8 cellular contexts compared by ENCODE assay signal in the genomic region with DNA sequence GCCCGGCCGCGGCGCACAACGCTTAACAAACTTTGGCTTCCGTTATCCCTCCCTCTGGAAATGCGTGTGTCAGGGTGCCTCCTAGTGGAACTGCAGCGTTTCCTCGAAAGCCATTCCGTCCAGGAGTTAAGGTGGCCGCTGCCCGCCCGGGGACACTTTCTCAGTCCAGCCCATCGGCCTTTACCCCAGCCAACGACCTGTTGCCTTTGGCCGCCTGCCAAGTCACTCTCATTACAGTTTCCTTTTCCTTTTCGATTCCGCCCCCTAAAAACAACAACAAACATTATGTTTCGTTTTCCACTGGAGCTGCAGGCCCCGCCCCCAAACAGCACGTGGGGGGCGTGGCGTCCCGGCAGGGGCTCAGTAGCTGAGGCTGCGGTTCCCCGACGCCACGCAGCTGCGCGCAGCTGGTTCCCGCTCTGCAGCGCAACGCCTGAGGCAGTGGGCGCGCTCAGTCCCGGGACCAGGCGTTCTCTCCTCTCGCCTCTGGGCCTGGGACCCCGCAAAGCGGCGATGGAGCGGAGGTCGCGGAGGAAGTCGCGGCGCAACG. TPM values are rescaled to one million over a fixed set of nuclear protein-coding genes. Genes with fewer than 3 reads are reported as not detected.
DNase-seq lines count a peak whose midpoint lies in the region; ATAC-seq and TF ChIP-seq lines count a peak whose summit lies in the region.

A gene (plus strand): TSS at position 363 of the 550 bp plus-strand sequence. CDS start 151 bp downstream, at position 514.

- peak; percentile 81 for DNase-seq in HCEC 1CT
- DNase-seq in MM.1S, result peak; percentile 97
- peak; percentile 18 to 92 (median 72) for DNase-seq in amygdala (lab: John Stamatoyannopoulos, UW)
- peak; percentile 95 to 97 (median 96) for DNase-seq in right cardiac atrium
- DNase-seq in psoas muscle, result peak; percentile 91 to 93
- peak in 1 of 2 donors; percentile 96 for DNase-seq in vagina (ENCODE audit: extremely low spot score in 2 of 2)

- peak in 1 of 2 donors; percentile 75 for TF ChIP-seq POLR2A in vagina (IDR thresholded peaks at IDR 0.05)

- H3K79me2 ChIP-seq in MM.1S (ENCODE audit: low read length), result peaks cover 11% of the 10 kb centered on the region

- H3K9me2 ChIP-seq in MM.1S (replicated peaks; ENCODE audit: insufficient read depth, low read length), result no peaks in the 10 kb centered on the region

- intact Hi-C loops in T-helper 1 cell treated with Interleukin-12 subunit alpha and Interleukin-12 subunit beta and Interleukin-4 antibody, amounts not matched to agents 30 ng/mL and 1 ng/mL, for 36 hours (cut with micrococcal nuclease), result loop anchor here (1.0 to 5.0 kb wide), 19 partner anchors 9 to 1522 kb away; a partner anchor contains a TSS
- intact Hi-C loops in right cardiac atrium (cut with DNase I), result loop anchor here in 2 of 4 donors (10.0 kb wide), 2 partner anchors 232 to 242 kb away; no protein-coding TSS in a partner anchor
- intact Hi-C loops in psoas muscle (cut with DNase I), result loop anchor here (2.0 to 5.0 kb wide), 3 partner anchors 78 to 240 kb away; a partner anchor contains a TSS
- intact Hi-C loops in vagina (cut with DNase I), result no loop called here

- H3K4me3 ChIP-seq in GM08714 (ENCODE audit: low read length) (peak within 1 kb of the TSS; percentile 75), MM.1S (ENCODE audit: low read length) (peak within 1 kb of the TSS; percentile 83), right cardiac atrium (ENCODE audit: low read length) (peak within 1 kb of the TSS; percentile 49), psoas muscle (peak within 1 kb of the TSS; percentile 82), vagina (peak within 1 kb of the TSS; percentile 68 to 73)

- H3F3A ChIP-seq in MM.1S (ENCODE audit: insufficient read depth, low read length), result 0 out of 2 replicates have a peak, but pooled peaks cover 5% of the 10 kb centered on the region

- H3K27me3 ChIP-seq in MM.1S (replicated peaks; ENCODE audit: insufficient read depth, low read length) (no peaks in the 10 kb centered on the region), right cardiac atrium (ENCODE audit: control insufficient read depth, insufficient read depth) (no peaks in the 10 kb centered on the region), psoas muscle (ENCODE audit: insufficient read depth in 3 of 3, low read length in 2 of 3) (no peaks in the 10 kb centered on the region), vagina (no peaks in the 10 kb centered on the region)

- peak within 1 kb of the TSS; percentile 72 for H3K9ac ChIP-seq in MM.1S (ENCODE audit: low read length)

- ATAC-seq in right cardiac atrium (peak; percentile 96), psoas muscle (peak; percentile 87 to 93 (median 92))

- peak within 1 kb of the TSS; percentile 78 for H3K4me2 ChIP-seq in MM.1S (ENCODE audit: low read depth, low read length)

- no peaks in the 10 kb centered on the region for H4K20me1 ChIP-seq in MM.1S (ENCODE audit: insufficient read depth, low read length)

- H3K36me3 ChIP-seq in MM.1S (replicated peaks; ENCODE audit: insufficient read depth, low read length) (no peaks in the 10 kb centered on the region), psoas muscle (ENCODE audit: insufficient read depth in 1 of 2, low read depth in 1 of 2) (no peaks in the 10 kb centered on the region), vagina (no peaks in the 10 kb centered on the region)

- no peaks in the 10 kb centered on the region for H3K4me1 ChIP-seq in MM.1S (ENCODE audit: low read length)
- H3K4me1 ChIP-seq in right cardiac atrium (ENCODE audit: control insufficient read depth, insufficient read depth, low read length), result no peaks in the 10 kb centered on the region
- H3K4me1 ChIP-seq in psoas muscle, result no peaks in the 10 kb centered on the region
- H3K4me1 ChIP-seq in vagina, result peaks cover 25% of the 10 kb centered on the region

- H3K27ac ChIP-seq in MM.1S (ENCODE audit: low read length) (peak within 1 kb of the TSS; percentile 71; the same call in 1 of the 2 replicates), right cardiac atrium (ENCODE audit: low read length) (peak within 1 kb of the TSS; percentile 26), psoas muscle (peak within 1 kb of the TSS; percentile 60), vagina (peak within 1 kb of the TSS; percentile 77)

- TF ChIP-seq CTCF in MM.1S (IDR thresholded peaks at IDR 0.05; ENCODE audit: low read length), result peak; percentile 24
- TF ChIP-seq CTCF in psoas muscle (IDR thresholded peaks at IDR 0.05), result peak; percentile 62
- peak; percentile 24 to 81 (median 53) for TF ChIP-seq CTCF in vagina (IDR thresholded peaks at IDR 0.05)

- peak within 1 kb of the TSS; percentile 89 for H2AFZ ChIP-seq in MM.1S (ENCODE audit: low read length)

- H3K9me3 ChIP-seq in MM.1S (replicated peaks; ENCODE audit: insufficient read depth, low read length) (no peaks in the 10 kb centered on the region), right cardiac atrium (ENCODE audit: control insufficient read depth, low read length) (no peaks in the 10 kb centered on the region), psoas muscle (no peaks in the 10 kb centered on the region), vagina (no peaks in the 10 kb centered on the region)

- WGBS in right cardiac atrium, result under 1% methylated on average over 48 of the region's 48 CpGs
- WGBS in psoas muscle, 3 donors, result 0 to 1% (median 1%) methylated on average over 39 to 48 of the region's 48 CpGs

RNA-seq across cellular contexts. Expression of the gene that starts here (rescaled TPM):
- 57.7 and 59.0 TPM in 2 replicates for total RNA-seq in T-helper 1 cell treated with Interleukin-12 subunit alpha and Interleukin-12 subunit beta and Interleukin-4 antibody, amounts not matched to agents 30 ng/mL and 1 ng/mL, for 36 hours
- total RNA-seq in right cardiac atrium, result 1 to 10 TPM; 3.2 to 4.6 (median 3.8) TPM
- 2.8 TPM for polyA plus RNA-seq in right cardiac atrium
- 1 to 10 TPM in 2 of 4 donors, under 1 TPM in 2; 0.42 to 2.8 (median 1.3) TPM for total RNA-seq in psoas muscle
- polyA plus RNA-seq in psoas muscle, result under 1 TPM; 0.51 to 0.79 (median 0.69) TPM
- total RNA-seq in vagina, result 5.4 TPM

Comparison
In these comparisons a context has a peak if more than half of its experiments do, and no peak if none do; other contexts are left out.
1. H3K27ac ChIP-seq: peak in every context shown above with its lines; median percentile 77 in vagina; 71 in MM.1S; 60 in psoas muscle; 26 in right cardiac atrium.